Comparison of ENCODE assay signal across 22 cellular contexts in the genomic region with DNA sequence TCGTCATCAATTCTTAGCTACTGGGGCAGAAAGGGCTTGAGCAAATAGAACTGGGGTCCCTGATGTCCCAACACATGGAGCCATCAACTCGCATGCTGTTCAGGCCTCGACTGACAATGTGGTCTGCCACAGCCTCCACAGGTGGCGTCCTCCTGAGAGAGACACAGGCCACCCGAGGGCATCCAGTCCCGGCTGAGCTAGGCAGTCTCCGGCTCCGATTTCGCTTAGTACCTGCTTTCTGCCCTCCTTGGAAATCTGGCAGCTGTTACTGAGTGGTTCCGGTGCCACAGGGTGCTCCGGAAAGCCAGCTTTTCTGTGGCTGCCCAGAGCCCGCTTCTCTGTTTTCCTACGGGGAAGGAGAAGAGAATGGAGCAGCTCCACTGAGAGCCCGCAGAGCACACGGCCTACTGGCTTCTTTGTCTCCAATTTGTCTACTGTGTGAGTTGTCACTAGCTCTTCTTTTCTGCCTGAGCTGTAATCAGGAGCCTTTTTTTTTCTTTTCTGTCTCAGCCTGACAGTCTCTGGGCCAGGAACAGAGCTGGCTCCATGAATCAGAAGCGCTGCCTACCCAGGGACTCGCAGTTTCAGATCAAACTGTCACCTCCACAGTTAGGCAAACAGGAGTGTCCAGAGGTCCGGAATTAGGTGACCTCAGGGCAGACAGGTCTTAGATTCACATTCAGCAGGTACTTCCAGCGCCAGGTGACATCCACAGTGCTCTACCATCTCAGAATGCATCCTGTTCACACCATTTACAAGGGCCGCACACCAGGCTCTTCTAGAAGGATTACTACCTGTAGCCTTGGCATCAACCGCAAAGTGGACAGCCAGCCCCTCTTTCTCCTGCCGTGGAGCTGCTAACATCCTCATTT.
DNase-seq lines count a peak whose midpoint lies in the region; ATAC-seq and TF ChIP-seq lines count a peak whose summit lies in the region.
"Had no signal": no experiment of that assay in that cellular context is flagged by ENCODE, and none has a peak within 500 bp of the region (broad histone marks: within the 10 kb centered on the region; RNA-seq: fewer than 3 reads in every experiment).

No MANE protein-coding gene starts in this region.

- H3K4me3 Mint-ChIP-seq in neural progenitor cell: no peak overlapping the region
- H3K4me3 Mint-ChIP-seq in stimulated activated naive B cell treated with anti-CD40 and anti-IgM and Interleukin-4, amounts not matched to agents 10 μg/mL and 1 μg/mL and 100 μg/mL, for 72 hours: no peak overlapping the region

- peaks cover 7% of the 10 kb centered on the region for H3F3A ChIP-seq in neural progenitor cell (ENCODE audit: low read depth)

- no peak for TF ChIP-seq EP300 in ovary (IDR thresholded peaks at IDR 0.05)

- H3K27me3 ChIP-seq in neural progenitor cell (no peaks in the 10 kb centered on the region), ovary (no peaks in the 10 kb centered on the region)

- H3K79me2 ChIP-seq in neural progenitor cell (ENCODE audit: low read depth): no peaks in the 10 kb centered on the region

- intact Hi-C loops in sciatic nerve (cut with DNase I): no loop called here
- intact Hi-C loops in ovary (cut with DNase I): no loop called here

- in situ Hi-C loops in G401 (cut with HindIII; ENCODE audit: low sequenced_read_pairs): no loop called here

- TF ChIP-seq POLR2A in ovary (IDR thresholded peaks at IDR 0.05): no peak

- no peaks in the 10 kb centered on the region for H4K20me1 ChIP-seq in neural progenitor cell (ENCODE audit: low read depth)

- H2AFZ ChIP-seq in neural progenitor cell (replicated peaks): peak overlapping the region; percentile 50

- no peak overlapping the region for H3K4me3 ChIP-seq in neural progenitor cell
- H3K4me3 ChIP-seq in ovary: no peak overlapping the region
- H3K4me3 ChIP-seq: HAP-1 had no signal

- no peak for ATAC-seq in stimulated activated naive B cell treated with anti-CD40 and anti-IgM and Interleukin-4, amounts not matched to agents 10 μg/mL and 1 μg/mL and 100 μg/mL, for 72 hours (replicated peaks)
- no peak for ATAC-seq in sciatic nerve
- ATAC-seq: Panc1 had no signal

- H3K36me3 ChIP-seq in neural progenitor cell (no peaks in the 10 kb centered on the region), ovary (no peaks in the 10 kb centered on the region)
- H3K36me3 ChIP-seq: HAP-1 had no signal

- DNase-seq in G401 (ENCODE audit: low spot score) (peak; percentile 57), NCI-H2107 (lab: John Stamatoyannopoulos, UW) (peak; percentile 73), caudate nucleus (lab: John Stamatoyannopoulos, UW) (peak in 5 of 61 donors; percentile 14 to 57 (median 30)), neural progenitor cell (ENCODE audit: low spot score) (peak; percentile 39), sciatic nerve (ENCODE audit: low spot score) (no peak), ovary (no peak), HUDEP-2 (lab: John Stamatoyannopoulos, UW; ENCODE audit: unreplicated experiment in 76 of 76) (no peak)
- no peak for DNase-seq in stimulated activated naive B cell treated with anti-CD40 and anti-IgM and Interleukin-4, amounts not matched to agents 10 μg/mL and 1 μg/mL and 100 μg/mL, for 72 hours
- DNase-seq: AML-193, COR-L47, EL, Kasumi-1, MM.1S, NCI-H1105 treated with DMSO at 0.1 percent for 48 hours, NCI-H187, NCI-H510A treated with DMSO at 0.1 percent for 48 hours, NCI-H82, SHP77, SK-N-SH had no signal

- peaks cover 2% of the 10 kb centered on the region for H3K27me3 Mint-ChIP-seq in neural progenitor cell (ENCODE audit: insufficient read depth, low read depth)
- H3K27me3 Mint-ChIP-seq in stimulated activated naive B cell treated with anti-CD40 and anti-IgM and Interleukin-4, amounts not matched to agents 10 μg/mL and 1 μg/mL and 100 μg/mL, for 72 hours: peaks cover 4 to 6% of the 10 kb centered on the region in 2 donors
- H3K27me3 Mint-ChIP-seq: IgD-negative memory B cell had no signal

- peaks cover 11% of the 10 kb centered on the region for H3K4me1 ChIP-seq in neural progenitor cell
- H3K4me1 ChIP-seq in ovary (ENCODE audit: insufficient read depth): peaks cover 5% of the 10 kb centered on the region
- H3K4me1 ChIP-seq: HAP-1 had no signal

- H3K9ac ChIP-seq in neural progenitor cell: no peak overlapping the region
- H3K9ac ChIP-seq: SK-N-SH had no signal

- no peak overlapping the region for H3K27ac Mint-ChIP-seq in neural progenitor cell
- H3K27ac Mint-ChIP-seq in stimulated activated naive B cell treated with anti-CD40 and anti-IgM and Interleukin-4, amounts not matched to agents 10 μg/mL and 1 μg/mL and 100 μg/mL, for 72 hours: no peak overlapping the region
- H3K27ac Mint-ChIP-seq: IgD-negative memory B cell had no signal

- H3K36me3 Mint-ChIP-seq in neural progenitor cell: peaks cover 6% of the 10 kb centered on the region
- H3K36me3 Mint-ChIP-seq in stimulated activated naive B cell treated with anti-CD40 and anti-IgM and Interleukin-4, amounts not matched to agents 10 μg/mL and 1 μg/mL and 100 μg/mL, for 72 hours: no peaks in the 10 kb centered on the region
- H3K36me3 Mint-ChIP-seq: IgD-negative memory B cell had no signal

- no peaks in the 10 kb centered on the region for H3K9me3 ChIP-seq in neural progenitor cell (ENCODE audit: low read depth)
- no peaks in the 10 kb centered on the region for H3K9me3 ChIP-seq in ovary
- H3K9me3 ChIP-seq: HAP-1, SK-N-SH had no signal

- H3K4me2 ChIP-seq in neural progenitor cell: no peak overlapping the region
- H3K4me2 ChIP-seq: SK-N-SH had no signal

- H3K27ac ChIP-seq in caudate nucleus (ENCODE audit: low read depth, low read length) (peak overlapping the region; percentile 31), neural progenitor cell (peak overlapping the region; percentile 81), ovary (no peak overlapping the region)

- no peaks in the 10 kb centered on the region for H3K4me1 Mint-ChIP-seq in neural progenitor cell
- H3K4me1 Mint-ChIP-seq in stimulated activated naive B cell treated with anti-CD40 and anti-IgM and Interleukin-4, amounts not matched to agents 10 μg/mL and 1 μg/mL and 100 μg/mL, for 72 hours: no peaks in the 10 kb centered on the region
- H3K4me1 Mint-ChIP-seq: IgD-negative memory B cell had no signal

- WGBS in ovary, 3 donors: 86 to 88% (median 87%) methylated on average over 21 to 22 of the region's 22 CpGs

- no peak for TF ChIP-seq CTCF in neural progenitor cell (IDR thresholded peaks at IDR 0.05)
- no peak for TF ChIP-seq CTCF in ovary (IDR thresholded peaks at IDR 0.05)

- H3K9me3 Mint-ChIP-seq in neural progenitor cell: no peaks in the 10 kb centered on the region
- H3K9me3 Mint-ChIP-seq in stimulated activated naive B cell treated with anti-CD40 and anti-IgM and Interleukin-4, amounts not matched to agents 10 μg/mL and 1 μg/mL and 100 μg/mL, for 72 hours: no peaks in the 10 kb centered on the region
- H3K9me3 Mint-ChIP-seq: IgD-negative memory B cell had no signal

Comparison
In these comparisons a context has a peak if more than half of its experiments do, and no peak if none do; other contexts are left out.
1. DNase-seq: peak in G401 (single experiment), NCI-H2107 (single experiment) and neural progenitor cell (single experiment); none in stimulated activated naive B cell treated with anti-CD40 and anti-IgM and Interleukin-4, amounts not matched to agents 10 μg/mL and 1 μg/mL and 100 μg/mL, for 72 hours (single experiment), sciatic nerve (single experiment), ovary (0 of 5) and HUDEP-2 (0 of 76).
2. H3K27ac ChIP-seq: peak in caudate nucleus (single experiment) and neural progenitor cell (single experiment); none in ovary (0 of 2).